Comparison of ENCODE assay signal across 25 cellular contexts in genomic region chr16:56111100-56111499, GRCh38.
"Had no signal": no experiment of that assay in that cellular context is flagged by ENCODE, and none has a peak within 500 bp of the region (broad histone marks: within the 10 kb centered on the region; RNA-seq: fewer than 3 reads in every experiment).

No MANE protein-coding gene starts in this region.

- H3K36me3 Mint-ChIP-seq: natural killer cell; stimulated activated effector memory CD8-positive, alpha-beta T cell treated with anti-CD3 and anti-CD28 coated beads, Interleukin-12 subunit alpha, Interleukin-12 subunit beta, amount 100 ng/mL, for 72 hours; stimulated activated naive B cell treated with anti-CD40 and anti-IgM and Interleukin-4, amounts not matched to agents 10 μg/mL and 1 μg/mL and 100 μg/mL, for 72 hours had no signal

- H3K4me3 ChIP-seq: pancreas, prostate gland, right lobe of liver, sigmoid colon, stomach, thoracic aorta, thyroid gland, tibial nerve, upper lobe of left lung, vagina had no signal

- DNase-seq: natural killer cell; nucleus accumbens; pancreas; right cardiac atrium; right lobe of liver; sigmoid colon; small intestine; stimulated activated CD4-positive, alpha-beta T cell treated with anti-CD3 and anti-CD28 coated beads, Interleukin-15, amount 100 ng/mL, for 24 hours; stimulated activated CD4-positive, alpha-beta T cell treated with anti-CD3 and anti-CD28 coated beads, Interleukin-2, amount 100 ng/mL, for 24 hours; stimulated activated CD4-positive, alpha-beta T cell treated with anti-CD3 and anti-CD28 coated beads, Interleukin-2, amount 100 ng/mL, for 48 hours; stimulated activated CD4-positive, alpha-beta T cell treated with anti-CD3 and anti-CD28 coated beads, Interleukin-4, amount 100 ng/mL, for 24 hours; stimulated activated naive B cell treated with anti-CD40 and anti-IgM and Interleukin-4, amounts not matched to agents 10 μg/mL and 1 μg/mL and 100 μg/mL, for 72 hours; stimulated activated naive CD4-positive, alpha-beta T cell treated with Interleukin-2 at 50 U/mL for 16 hours; stomach; thyroid gland; trophoblast cell; upper lobe of left lung had no signal

- H3K4me3 Mint-ChIP-seq: natural killer cell; nephron; stimulated activated effector memory CD8-positive, alpha-beta T cell treated with anti-CD3 and anti-CD28 coated beads, Interleukin-12 subunit alpha, Interleukin-12 subunit beta, amount 100 ng/mL, for 72 hours; stimulated activated naive B cell treated with anti-CD40 and anti-IgM and Interleukin-4, amounts not matched to agents 10 μg/mL and 1 μg/mL and 100 μg/mL, for 72 hours; stimulated activated naive CD8-positive, alpha-beta T cell treated with anti-CD3 and anti-CD28 coated beads, Interleukin-15, Interleukin-2, amounts not matched to agents 100 ng/mL and 50 ng/mL, for 24 hours had no signal

- H3K36me3 ChIP-seq: neutrophil, pancreas, prostate gland, right lobe of liver, sigmoid colon, stomach, thoracic aorta, thyroid gland, tibial nerve, upper lobe of left lung, vagina had no signal

- H3K4me1 Mint-ChIP-seq: natural killer cell; stimulated activated effector memory CD8-positive, alpha-beta T cell treated with anti-CD3 and anti-CD28 coated beads, Interleukin-12 subunit alpha, Interleukin-12 subunit beta, amount 100 ng/mL, for 72 hours; stimulated activated naive B cell treated with anti-CD40 and anti-IgM and Interleukin-4, amounts not matched to agents 10 μg/mL and 1 μg/mL and 100 μg/mL, for 72 hours had no signal

- H3K27ac ChIP-seq: neutrophil, pancreas, prostate gland, right lobe of liver, sigmoid colon, stomach, thoracic aorta, thyroid gland, tibial nerve, upper lobe of left lung, vagina had no signal

- H3K27me3 ChIP-seq: pancreas, right lobe of liver, sigmoid colon, stomach, thyroid gland, tibial nerve, upper lobe of left lung, vagina had no signal

- H3K9me3 Mint-ChIP-seq: natural killer cell; nephron; stimulated activated effector memory CD8-positive, alpha-beta T cell treated with anti-CD3 and anti-CD28 coated beads, Interleukin-12 subunit alpha, Interleukin-12 subunit beta, amount 100 ng/mL, for 72 hours; stimulated activated naive B cell treated with anti-CD40 and anti-IgM and Interleukin-4, amounts not matched to agents 10 μg/mL and 1 μg/mL and 100 μg/mL, for 72 hours; stimulated activated naive CD8-positive, alpha-beta T cell treated with anti-CD3 and anti-CD28 coated beads, Interleukin-15, Interleukin-2, amounts not matched to agents 100 ng/mL and 50 ng/mL, for 24 hours had no signal

- H3K4me1 ChIP-seq: pancreas, prostate gland, right lobe of liver, upper lobe of left lung, vagina had no signal

- H3K27ac Mint-ChIP-seq: natural killer cell; nephron; stimulated activated effector memory CD8-positive, alpha-beta T cell treated with anti-CD3 and anti-CD28 coated beads, Interleukin-12 subunit alpha, Interleukin-12 subunit beta, amount 100 ng/mL, for 72 hours; stimulated activated naive B cell treated with anti-CD40 and anti-IgM and Interleukin-4, amounts not matched to agents 10 μg/mL and 1 μg/mL and 100 μg/mL, for 72 hours; stimulated activated naive CD8-positive, alpha-beta T cell treated with anti-CD3 and anti-CD28 coated beads, Interleukin-15, Interleukin-2, amounts not matched to agents 100 ng/mL and 50 ng/mL, for 24 hours had no signal

- ATAC-seq: natural killer cell; pancreas; right lobe of liver; stimulated activated effector memory CD8-positive, alpha-beta T cell treated with anti-CD3 and anti-CD28 coated beads, Interleukin-12 subunit alpha, Interleukin-12 subunit beta, amount 100 ng/mL, for 72 hours; stimulated activated naive B cell treated with anti-CD40 and anti-IgM and Interleukin-4, amounts not matched to agents 10 μg/mL and 1 μg/mL and 100 μg/mL, for 72 hours had no signal

- H3K9me3 ChIP-seq: neutrophil, pancreas, prostate gland, right lobe of liver, sigmoid colon, stomach, thoracic aorta, thyroid gland, tibial nerve, upper lobe of left lung, vagina had no signal
